12 cellular contexts compared by ENCODE assay signal in genomic region chr5:32708949-32709348, GRCh38. TPM values are rescaled to one million over a fixed set of nuclear protein-coding genes. Genes with fewer than 3 reads are reported as not detected.
DNase-seq lines count a peak whose midpoint lies in the region; ATAC-seq and TF ChIP-seq lines count a peak whose summit lies in the region.
"Had no signal": no experiment of that assay in that cellular context is flagged by ENCODE, and none has a peak within 500 bp of the region (broad histone marks: within the 10 kb centered on the region; RNA-seq: fewer than 3 reads in every experiment).

No MANE protein-coding gene starts in this region.

- H3K9me2 ChIP-seq in HCT116 (ENCODE audit: insufficient read depth): no peaks in the 10 kb centered on the region

- peak overlapping the region; percentile 87 for H2AFZ ChIP-seq in HCT116 (ENCODE audit: low read depth, low read length, poor library complexity, severe bottlenecking)

- RAD21 ChIA-PET in HCT116 (lab: Charles Lee; ENCODE audit: low non-redundant PET in 1 of 2, low total read pairs in 2 of 2, uncharacterized antibody in 2 of 2, unreplicated experiment in 2 of 2): interaction anchor here in 1 of 2 experiments (0.6 kb wide), 1 partner anchor 591 kb away, joined by 3 read pairs; no protein-coding TSS in a partner anchor

- H4K20me1 ChIP-seq in HCT116 (ENCODE audit: insufficient read depth): no peaks in the 10 kb centered on the region

- no peaks in the 10 kb centered on the region for H3K36me3 ChIP-seq in HCT116 (ENCODE audit: control insufficient read depth in 1 of 2, insufficient read depth in 2 of 2, low read length in 2 of 2)

- no peak for TF ChIP-seq RAD21 in HCT116 (IDR thresholded peaks at IDR 0.05; ENCODE audit: low read depth)

- H3K4me2 ChIP-seq in HCT116 (ENCODE audit: low read length): peak overlapping the region; percentile 92

- ATAC-seq in HCT116 (no peak), HG02973 (IDR thresholded peaks at IDR 0.05; ENCODE audit: unreplicated experiment) (no peak)
- no peak for ATAC-seq in effector memory CD8-positive, alpha-beta T cell (replicated peaks)

- TF ChIP-seq CTCF in CD14-positive monocyte (IDR thresholded peaks at IDR 0.05) (no peak), HCT116 (IDR thresholded peaks at IDR 0.05 in 2 of 3, conservative IDR thresholded peaks at IDR 0.05 in 1 of 3; ENCODE audit: borderline replicate concordance in 1 of 3, insufficient read depth in 1 of 3, low read depth in 2 of 3, low read length in 2 of 3) (no peak), neural crest cell (conservative IDR thresholded peaks at IDR 0.05) (no peak)

- H3K27ac Mint-ChIP-seq in CD14-positive monocyte: peak overlapping the region in 1 of 7 donors; percentile 10
- H3K27ac Mint-ChIP-seq in effector memory CD8-positive, alpha-beta T cell: no peak overlapping the region
- no peak overlapping the region for H3K27ac Mint-ChIP-seq in neural crest cell (ENCODE audit: unreplicated experiment)
- no peak overlapping the region for H3K27ac Mint-ChIP-seq in activated T-helper 2 cell treated with anti-CD3 and anti-CD28 coated beads, Interferon-gamma antibody, Interleukin-2, Interleukin-4, amounts not matched to agents 10 μg/mL and 5 μg/mL and 100 μg/mL, durations not matched to agents 14 hours and 24 hours and 36 hours

- intact Hi-C loops in CD14-positive monocyte (cut with micrococcal nuclease) (no loop called here), HCT116 (cut with micrococcal nuclease) (loop anchor here (1.0 to 2.0 kb wide), 3 partner anchors 207 to 714 kb away; no protein-coding TSS in a partner anchor)
- intact Hi-C loops in activated T-helper 2 cell treated with anti-CD3 and anti-CD28 coated beads, Interferon-gamma antibody, Interleukin-2, Interleukin-4, amounts not matched to agents 10 μg/mL and 5 μg/mL and 100 μg/mL, durations not matched to agents 14 hours and 24 hours and 36 hours (cut with micrococcal nuclease): loop anchor here (1.0 to 10.0 kb wide), 3 partner anchors 233 to 714 kb away; no protein-coding TSS in a partner anchor

- H3K4me3 Mint-ChIP-seq in CD14-positive monocyte (peak overlapping the region; percentile 87 to 90), neural crest cell (peak overlapping the region; percentile 82)
- peak overlapping the region; percentile 62 to 69 for H3K4me3 Mint-ChIP-seq in effector memory CD8-positive, alpha-beta T cell
- H3K4me3 Mint-ChIP-seq in activated T-helper 2 cell treated with anti-CD3 and anti-CD28 coated beads, Interferon-gamma antibody, Interleukin-2, Interleukin-4, amounts not matched to agents 10 μg/mL and 5 μg/mL and 100 μg/mL, durations not matched to agents 14 hours and 24 hours and 36 hours (ENCODE audit: low read depth): no peak overlapping the region

- H3K9me3 Mint-ChIP-seq in CD14-positive monocyte (peaks cover 3 to 18% (median 9%) of the 10 kb centered on the region in 7 donors), neural crest cell (no peaks in the 10 kb centered on the region)
- H3K9me3 Mint-ChIP-seq in effector memory CD8-positive, alpha-beta T cell: no peaks in the 10 kb centered on the region
- H3K9me3 Mint-ChIP-seq in activated T-helper 2 cell treated with anti-CD3 and anti-CD28 coated beads, Interferon-gamma antibody, Interleukin-2, Interleukin-4, amounts not matched to agents 10 μg/mL and 5 μg/mL and 100 μg/mL, durations not matched to agents 14 hours and 24 hours and 36 hours: no peaks in the 10 kb centered on the region

- DNase-seq in CD14-positive monocyte (ENCODE audit: low spot score): no peak
- DNase-seq in HCT116 (ENCODE audit: low read depth, low spot score): no peak
- no peak for DNase-seq in effector memory CD8-positive, alpha-beta T cell
- DNase-seq in neural crest cell (ENCODE audit: low read depth, low spot score): no peak
- DNase-seq in NOMO-1 (lab: John Stamatoyannopoulos, UW; ENCODE audit: unreplicated experiment in 2 of 2): no peak
- no peak for DNase-seq in midbrain (lab: John Stamatoyannopoulos, UW)
- no peak for DNase-seq in activated T-helper 2 cell treated with anti-CD3 and anti-CD28 coated beads, Interferon-gamma antibody, Interleukin-2, Interleukin-4, amounts not matched to agents 10 μg/mL and 5 μg/mL and 100 μg/mL, durations not matched to agents 14 hours and 24 hours and 36 hours (ENCODE audit: low spot score)
- DNase-seq: stimulated activated naive CD4-positive, alpha-beta T cell had no signal

- TF ChIP-seq POLR2A in HCT116 (IDR thresholded peaks at IDR 0.05; ENCODE audit: borderline replicate concordance, extremely low read depth, insufficient read depth, insufficient read length): no peak

- BruUV-seq in HCT116 (replicated peaks; lab: Mats Ljungman, UMichigan): no TSS peak

- peaks cover 3 to 7% of the 10 kb centered on the region in 2 donors for H3K36me3 Mint-ChIP-seq in CD14-positive monocyte
- H3K36me3 Mint-ChIP-seq in effector memory CD8-positive, alpha-beta T cell (ENCODE audit: insufficient read depth): no peaks in the 10 kb centered on the region
- peaks cover 2% of the 10 kb centered on the region for H3K36me3 Mint-ChIP-seq in neural crest cell (ENCODE audit: low read depth)
- H3K36me3 Mint-ChIP-seq in activated T-helper 2 cell treated with anti-CD3 and anti-CD28 coated beads, Interferon-gamma antibody, Interleukin-2, Interleukin-4, amounts not matched to agents 10 μg/mL and 5 μg/mL and 100 μg/mL, durations not matched to agents 14 hours and 24 hours and 36 hours (ENCODE audit: low read depth): no peaks in the 10 kb centered on the region

- no peaks in the 10 kb centered on the region for H3K79me2 ChIP-seq in HCT116 (ENCODE audit: insufficient read depth, low read length)

- peaks cover 54% of the 10 kb centered on the region for H3K4me1 Mint-ChIP-seq in CD14-positive monocyte
- H3K4me1 Mint-ChIP-seq in effector memory CD8-positive, alpha-beta T cell (ENCODE audit: low read depth in 2 of 2): peaks cover 5 to 12% of the 10 kb centered on the region in 2 donors
- peaks cover 34% of the 10 kb centered on the region for H3K4me1 Mint-ChIP-seq in neural crest cell
- H3K4me1 Mint-ChIP-seq in activated T-helper 2 cell treated with anti-CD3 and anti-CD28 coated beads, Interferon-gamma antibody, Interleukin-2, Interleukin-4, amounts not matched to agents 10 μg/mL and 5 μg/mL and 100 μg/mL, durations not matched to agents 14 hours and 24 hours and 36 hours (ENCODE audit: low read depth): peaks cover 19% of the 10 kb centered on the region

- CTCF ChIA-PET in HCT116 (lab: Charles Lee): interaction anchor here (0.8 to 2.4 kb wide), 5 partner anchors 17 to 473 kb away, joined by 3 to 9 read pairs (median 4); no protein-coding TSS in a partner anchor

- no peaks in the 10 kb centered on the region for H3K9me3 ChIP-seq in HCT116 (ENCODE audit: control insufficient read depth in 1 of 2, insufficient read depth in 1 of 2, low read depth in 1 of 2, low read length in 2 of 2)

- no peak overlapping the region for H3K9ac ChIP-seq in HCT116 (ENCODE audit: low read length)

- H3K27me3 Mint-ChIP-seq in CD14-positive monocyte (ENCODE audit: low read depth in 3 of 3) (peaks cover 54 to 63% (median 60%) of the 10 kb centered on the region in 3 donors), neural crest cell (ENCODE audit: low read depth) (peaks cover 69% of the 10 kb centered on the region)
- H3K27me3 Mint-ChIP-seq in effector memory CD8-positive, alpha-beta T cell: peaks cover 47 to 72% of the 10 kb centered on the region in 2 donors
- peaks cover 53% of the 10 kb centered on the region for H3K27me3 Mint-ChIP-seq in activated T-helper 2 cell treated with anti-CD3 and anti-CD28 coated beads, Interferon-gamma antibody, Interleukin-2, Interleukin-4, amounts not matched to agents 10 μg/mL and 5 μg/mL and 100 μg/mL, durations not matched to agents 14 hours and 24 hours and 36 hours (ENCODE audit: low read depth)

- no peak overlapping the region for H3K4me3 ChIP-seq in HCT116 (replicated peaks in 1 of 2; ENCODE audit: low read depth in 1 of 2, low read length in 2 of 2)

- peaks cover 3 to 12% of the 10 kb centered on the region in 2 experiments; a peak in 3 of 4 replicates for H3K4me1 ChIP-seq in HCT116 (ENCODE audit: control insufficient read depth in 1 of 2, insufficient read depth in 2 of 2, low read length in 2 of 2)

- H3K27me3 ChIP-seq in HCT116 (ENCODE audit: insufficient read depth, low read length): no peaks in the 10 kb centered on the region

- POLR2A ChIA-PET in HCT116 (lab: Charles Lee): no interaction called here

- H3K27ac ChIP-seq in HCT116 (ENCODE audit: low read depth, low read length): no peak overlapping the region
- H3K27ac ChIP-seq: PC-9 had no signal

TF ChIP-seq in HCT116, 20 proteins besides CTCF, POLR2A, EP300 and RAD21 (continues in another document):
- no peak for TF ChIP-seq MAX (IDR thresholded peaks at IDR 0.05)
- no peak for TF ChIP-seq ATF3 (IDR thresholded peaks at IDR 0.05)

RNA-seq across cellular contexts. Expression of gene NPR3, which starts 2.2 kb away (rescaled TPM):
- not detected for polyA plus RNA-seq in CD14-positive monocyte
- 0.39 TPM for total RNA-seq in HCT116 (2021; ENCODE audit: unreplicated experiment)
- 0.14 and 0.22 TPM in 2 replicates for polyA plus RNA-seq in HCT116 (2012)
- total RNA-seq in neural crest cell: 6.8 and 8.5 TPM in 2 replicates
- 0.02 TPM in 1 of 2 replicates, not detected in the other for total RNA-seq in activated T-helper 2 cell treated with anti-CD3 and anti-CD28 coated beads, Interferon-gamma antibody, Interleukin-2, Interleukin-4, amounts not matched to agents 10 μg/mL and 5 μg/mL and 100 μg/mL, durations not matched to agents 14 hours and 24 hours and 36 hours
- total RNA-seq: G401, HT-29 had no signal

Comparison
In these comparisons a context has a peak if more than half of its experiments do, and no peak if none do; other contexts are left out.
1. intact Hi-C loops: an anchor here in HCT116 (1.0 to 2.0 kb wide) and activated T-helper 2 cell treated with anti-CD3 and anti-CD28 coated beads, Interferon-gamma antibody, Interleukin-2, Interleukin-4, amounts not matched to agents 10 μg/mL and 5 μg/mL and 100 μg/mL, durations not matched to agents 14 hours and 24 hours and 36 hours (1.0 to 10.0 kb wide); none called in CD14-positive monocyte.